8 cellular contexts compared by ENCODE assay signal in the genomic region with DNA sequence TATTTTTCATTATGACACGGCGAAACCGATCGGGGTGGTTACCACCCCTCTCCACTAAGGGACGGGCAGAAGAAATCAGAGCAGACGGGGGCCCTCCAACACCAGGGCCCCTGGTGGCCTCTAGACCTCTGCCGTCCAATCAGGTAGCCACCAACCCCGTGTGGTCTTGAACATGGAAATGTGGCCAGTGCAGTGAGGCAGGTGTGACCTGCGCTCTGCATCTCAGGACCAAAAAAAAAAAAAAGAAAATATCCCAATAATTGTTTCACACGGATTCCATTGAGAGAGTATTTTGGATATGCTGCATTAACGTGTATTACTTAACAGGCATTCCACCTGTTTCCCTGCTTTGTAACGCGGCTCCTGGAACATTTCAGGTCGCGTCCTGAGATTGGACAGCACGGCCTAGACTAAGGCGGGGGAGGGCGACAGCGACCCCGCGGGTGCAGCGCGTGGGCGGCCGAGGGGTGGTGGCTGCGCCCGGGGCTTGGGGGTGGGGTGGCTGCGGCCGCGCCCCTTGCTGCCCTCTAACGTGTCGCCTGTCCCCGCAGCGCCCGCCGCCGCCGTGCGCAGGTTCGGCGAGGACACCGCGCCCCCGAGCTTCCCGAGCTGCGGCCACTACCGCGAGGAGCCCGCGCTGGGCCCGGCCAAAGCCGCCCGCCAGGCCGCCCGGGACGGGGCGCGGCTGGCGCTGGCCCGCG. TPM values are rescaled to one million over a fixed set of nuclear protein-coding genes. Genes with fewer than 3 reads are reported as not detected.
DNase-seq lines count a peak whose midpoint lies in the region; ATAC-seq, FAIRE-seq and TF ChIP-seq lines count a peak whose summit lies in the region.

No MANE protein-coding gene starts in this region.

- WGBS in K562 (ENCODE audit: insufficient coverage, low coverage, missing lambda C conversion rate): 2% methylated on average over 44 of the region's 61 CpGs
- 6 to 26% (median 13%) methylated on average over 25 to 61 of the region's 61 CpGs for WGBS in stomach, 5 donors

- in situ Hi-C loops in K562 (cut with MboI): loop anchor here (10.0 kb wide), 1 partner anchor 178 kb away; no protein-coding TSS in a partner anchor

- H3K27me3 Mint-ChIP-seq in activated CD4-positive, alpha-beta T cell treated with anti-CD3 and anti-CD28 coated beads for 36 hours: peaks cover 41% of the 10 kb centered on the region

- ATAC-seq in activated CD4-positive, alpha-beta T cell treated with anti-CD3 and anti-CD28 coated beads for 36 hours: no peak
- ATAC-seq in K562 (peak; percentile 58), GM19463 (IDR thresholded peaks at IDR 0.05; ENCODE audit: unreplicated experiment) (no peak), HG02610 (IDR thresholded peaks at IDR 0.05; ENCODE audit: unreplicated experiment) (no peak)

- H3K9me3 ChIP-seq in K562 (replicated peaks; ENCODE audit: control insufficient read depth, insufficient read depth, low read depth, low read length) (no peaks in the 10 kb centered on the region), stomach (no peaks in the 10 kb centered on the region)

- no peaks in the 10 kb centered on the region for H3K36me3 ChIP-seq in K562 (ENCODE audit: control insufficient read depth, insufficient read depth, low read length)
- H3K36me3 ChIP-seq in kidney epithelial cell (ENCODE audit: control insufficient read depth, insufficient read depth, low read length): no peaks in the 10 kb centered on the region
- peaks cover 0 to 29% (median 8%) of the 10 kb centered on the region in 4 donors for H3K36me3 ChIP-seq in stomach

- no peaks in the 10 kb centered on the region for H3K9me1 ChIP-seq in K562 (ENCODE audit: control insufficient read depth, insufficient read depth, low read length)

- CTCF ChIA-PET in activated CD4-positive, alpha-beta T cell treated with anti-CD3 and anti-CD28 coated beads for 36 hours (lab: Charles Lee): interaction anchor here (0.6 to 1.7 kb wide), 5 partner anchors 107 to 927 kb away, joined by 3 to 8 read pairs (median 3); no protein-coding TSS in a partner anchor
- CTCF ChIA-PET in K562 (lab: Yijun Ruan, JAX; ENCODE audit: low intra/inter-chr PET ratio): interaction anchor here (2.4 kb wide), 1 partner anchor 180 kb away, joined by 10 read pairs; no protein-coding TSS in a partner anchor

- H3K27ac Mint-ChIP-seq in activated CD4-positive, alpha-beta T cell treated with anti-CD3 and anti-CD28 coated beads for 36 hours: no peak overlapping the region

- intact Hi-C loops in activated CD4-positive, alpha-beta T cell treated with anti-CD3 and anti-CD28 coated beads for 36 hours (cut with DNase I, micrococcal nuclease): loop anchor here (1.0 to 10.0 kb wide), 5 partner anchors 36 to 180 kb away; no protein-coding TSS in a partner anchor
- intact Hi-C loops in K562 (cut with micrococcal nuclease) (loop anchor here (5.0 kb wide), 2 partner anchors 105 to 180 kb away; no protein-coding TSS in a partner anchor), stomach (cut with DNase I; ENCODE audit: low total_unique reads) (no loop called here)

- H2AFZ ChIP-seq in K562 (ENCODE audit: low read depth, low read length): peak overlapping the region; percentile 14; the same call in 1 of the 2 replicates

- peaks cover 40 to 49% of the 10 kb centered on the region in 2 experiments; a peak in 4 of 5 replicates for H3K27me3 ChIP-seq in K562 (ENCODE audit: control insufficient read depth in 2 of 2, insufficient read depth in 2 of 2, low read length in 2 of 2)
- peaks cover 19% of the 10 kb centered on the region for H3K27me3 ChIP-seq in kidney epithelial cell (ENCODE audit: control insufficient read depth, insufficient read depth, low read length)
- H3K27me3 ChIP-seq in stomach: peaks cover 0 to 47% (median 3%) of the 10 kb centered on the region in 3 donors

- no peak for TF ChIP-seq RAD21 in K562 (CRISPR knock-in tag; conservative IDR thresholded peaks at IDR 0.05 in 1 of 2, IDR thresholded peaks at IDR 0.05 in 1 of 2)

- H3K36me3 Mint-ChIP-seq in activated CD4-positive, alpha-beta T cell treated with anti-CD3 and anti-CD28 coated beads for 36 hours (ENCODE audit: low read depth): peaks cover 9% of the 10 kb centered on the region

- no peak for TF ChIP-seq EP300 in K562 (IDR thresholded peaks at IDR 0.05; ENCODE audit: low read length)
- TF ChIP-seq EP300 in stomach (IDR thresholded peaks at IDR 0.05): no peak

- POLR2A ChIA-PET in activated CD4-positive, alpha-beta T cell treated with anti-CD3 and anti-CD28 coated beads for 36 hours (lab: Charles Lee): interaction anchor here (0.6 kb wide), 1 partner anchor 39 kb away, joined by 4 read pairs; no protein-coding TSS in a partner anchor
- POLR2A ChIA-PET in K562 (lab: Yijun Ruan, JAX): interaction anchor here (1.1 to 1.3 kb wide), 2 partner anchors 11 to 18 kb away, joined by 3 to 4 read pairs; no protein-coding TSS in a partner anchor

- H3K79me2 ChIP-seq in K562 (ENCODE audit: control insufficient read depth, insufficient read depth, low read length): no peaks in the 10 kb centered on the region

- peaks cover 11% of the 10 kb centered on the region for H3K4me1 Mint-ChIP-seq in activated CD4-positive, alpha-beta T cell treated with anti-CD3 and anti-CD28 coated beads for 36 hours

- TF ChIP-seq POLR2A in K562 (conservative IDR thresholded peaks at IDR 0.05): no peak
- no peak for TF ChIP-seq POLR2A in stomach (IDR thresholded peaks at IDR 0.05)

- H3K9ac ChIP-seq in K562 (ENCODE audit: insufficient read depth in 1 of 2, low read depth in 2 of 2, low read length in 2 of 2): peak overlapping the region in 1 of 2 experiments; percentile 31; a peak in 2 of 4 replicates

- FAIRE-seq in K562 (lab: Jason Lieb, UNC): no peak
- no peak for FAIRE-seq in D721Med (lab: Jason Lieb, UNC)

- H3K27ac ChIP-seq in K562 (ENCODE audit: extremely low read depth, low read depth, low read length) (no peak overlapping the region), stomach (peak overlapping the region; percentile 34 to 65 (median 62))

- H3K9me3 Mint-ChIP-seq in activated CD4-positive, alpha-beta T cell treated with anti-CD3 and anti-CD28 coated beads for 36 hours (ENCODE audit: low read depth): no peaks in the 10 kb centered on the region

- peak overlapping the region; percentile 49 for H3K4me3 Mint-ChIP-seq in activated CD4-positive, alpha-beta T cell treated with anti-CD3 and anti-CD28 coated beads for 36 hours

- peak overlapping the region; percentile 30 for H3K4me3 ChIP-seq in K562
- peak overlapping the region; percentile 36 for H3K4me3 ChIP-seq in kidney epithelial cell (ENCODE audit: low read depth, low read length)
- H3K4me3 ChIP-seq in stomach: peak overlapping the region; percentile 28 to 45 (median 33)

- peak; percentile 13 for DNase-seq in activated CD4-positive, alpha-beta T cell treated with anti-CD3 and anti-CD28 coated beads for 36 hours
- no peak for DNase-seq in activated CD4-positive, alpha-beta T cell treated with anti-CD3 and anti-CD28 coated beads, Interleukin-2, amount 50 U/mL, for 1 hour
- DNase-seq in K562 (ENCODE audit: extremely low read depth in 1 of 4, low spot score in 3 of 4) (peak; percentile 31 to 91 (median 68)), kidney epithelial cell (ENCODE audit: low read depth) (no peak), stomach (no peak), D721Med (ENCODE audit: insufficient read length, low spot score) (no peak)

- no peaks in the 10 kb centered on the region; the same call in none of the 2 replicates for H4K20me1 ChIP-seq in K562 (replicated peaks; ENCODE audit: control insufficient read depth, insufficient read depth, low read length)

- peaks cover 0 to 21% of the 10 kb centered on the region in 2 experiments; a peak in 3 of 5 replicates for H3K4me1 ChIP-seq in K562 (replicated peaks in 1 of 2; ENCODE audit: control insufficient read depth in 2 of 2, insufficient read depth in 2 of 2, low read length in 2 of 2)
- peaks cover 17 to 37% (median 31%) of the 10 kb centered on the region in 4 donors for H3K4me1 ChIP-seq in stomach

- H3K4me2 ChIP-seq in K562 (ENCODE audit: insufficient read depth, low read length): peak overlapping the region; percentile 56

- BruUV-seq in K562 (replicated peaks; lab: Mats Ljungman, UMichigan): no TSS peak

- 0 out of 6 replicates have a peak, but pooled peaks of 1 of the 3 experiments have one; percentile 9 for TF ChIP-seq CTCF in K562 (IDR thresholded peaks at IDR 0.05 in 2 of 3, conservative IDR thresholded peaks at IDR 0.05 in 1 of 3; ENCODE audit: insufficient read depth in 2 of 3, low read depth in 1 of 3, low read length in 3 of 3)
- no peak for TF ChIP-seq CTCF in kidney epithelial cell (IDR thresholded peaks at IDR 0.05; ENCODE audit: insufficient read depth, low read length, poor library complexity, severe bottlenecking)
- TF ChIP-seq CTCF in stomach (IDR thresholded peaks at IDR 0.05): no peak
- TF ChIP-seq CTCF in D721Med (IDR thresholded peaks at IDR 0.05; ENCODE audit: insufficient read depth, missing control alignments): no peak

TF ChIP-seq in K562, 482 proteins besides CTCF, POLR2A, EP300 and RAD21 (continues in another document):
- TF ChIP-seq ZNF79 (CRISPR knock-in tag; IDR thresholded peaks at IDR 0.05; ENCODE audit: low read depth) (no peak), NFE2L1 (tag; IDR thresholded peaks at IDR 0.05; ENCODE audit: borderline replicate concordance, low read depth) (no peak), MAZ (CRISPR knock-in tag; conservative IDR thresholded peaks at IDR 0.05 in 1 of 2, IDR thresholded peaks at IDR 0.05 in 1 of 2) (no peak)

RNA-seq across cellular contexts. Expression of a gene that starts 48.3 kb away (rescaled TPM):
- 1 to 10 TPM; 2.0 to 2.4 TPM for total RNA-seq in activated CD4-positive, alpha-beta T cell treated with anti-CD3 and anti-CD28 coated beads for 36 hours
- total RNA-seq in K562 (2011; cell fraction: chromatin; rRNA removed; ENCODE audit: low replicate concordance): not detected in 2 replicates
- not detected in 2 replicates for total RNA-seq in K562 (2011; cell fraction: nucleolus; rRNA removed)
- total RNA-seq in K562 (2011; cell fraction: nucleoplasm; rRNA removed): not detected in 2 replicates
- total RNA-seq in K562 (2014; rRNA removed) (not detected in 2 replicates), K562 (2014; rRNA removed; fragmentation: Illumina TruSeq; extraction: Trizol) (not detected in 2 replicates), K562 (2015; rRNA removed; fragmentation: Illumina TruSeq; extraction: Trizol) (not detected in 2 replicates), K562 (2021) (0.11 TPM in 2 replicates), kidney epithelial cell (9.5 and 16.3 TPM in 2 replicates), stomach (10 to 100 TPM in 4 of 5 donors, not detected in 1; 11.2 to 28.3 (median 20.4) TPM)
- polyA plus RNA-seq in K562 (2011; rRNA removed) (not detected in 2 replicates), K562 (2014; fragmentation: Illumina TruSeq; extraction: Trizol) (not detected in 2 replicates), K562 (2014; fragmentation: Nextera tagmentation; extraction: Ambion mirVana) (under 1 TPM; 0.07 to 0.08 TPM), K562 (2014; rRNA removed) (not detected in 2 replicates), stomach (10 to 100 TPM in 1 of 3 donors, 1 to 10 TPM in 2; 3.3 to 14.0 (median 6.9) TPM)
- polyA plus RNA-seq in K562 (2011; cell fraction: cytosol; rRNA removed): not detected in 2 replicates
- polyA plus RNA-seq in K562 (2011; cell fraction: nucleus; rRNA removed): not detected in 2 replicates
- polyA plus RNA-seq in K562 (2012): 0.14 and 0.35 TPM in 2 replicates
- polyA minus RNA-seq in K562 (2011; rRNA and poly(A)+ RNA removed): not detected in 2 replicates
- not detected in 2 replicates for polyA minus RNA-seq in K562 (2011; cell fraction: cytosol; rRNA and poly(A)+ RNA removed)
- polyA minus RNA-seq in K562 (2011; cell fraction: nucleus; rRNA and poly(A)+ RNA removed): not detected in 2 replicates

Comparison
In these comparisons a context has a peak if more than half of its experiments do, and no peak if none do; other contexts are left out.
1. DNase-seq: peak in activated CD4-positive, alpha-beta T cell treated with anti-CD3 and anti-CD28 coated beads for 36 hours (single experiment) and K562 (4 of 4); none in activated CD4-positive, alpha-beta T cell treated with anti-CD3 and anti-CD28 coated beads, Interleukin-2, amount 50 U/mL, for 1 hour (single experiment), kidney epithelial cell (single experiment), stomach (single experiment) and D721Med (single experiment).
2. Peak in every context shown above with its lines, with median percentiles within 50 percentile points of each other: H3K4me3 ChIP-seq.